Comparison of ENCODE assay signal across 13 cellular contexts in genomic region chr15:63054281-63054683, GRCh38. TPM values are rescaled to one million over a fixed set of nuclear protein-coding genes. Genes with fewer than 3 reads are reported as not detected.
DNase-seq lines count a peak whose midpoint lies in the region; ATAC-seq and TF ChIP-seq lines count a peak whose summit lies in the region.
"Had no signal": no experiment of that assay in that cellular context is flagged by ENCODE, and none has a peak within 500 bp of the region (broad histone marks: within the 10 kb centered on the region; RNA-seq: fewer than 3 reads in every experiment).

No MANE protein-coding gene starts in this region.

- TF ChIP-seq POLR2A in sigmoid colon (IDR thresholded peaks at IDR 0.05): no peak

- in situ Hi-C loops in astrocyte of the spinal cord (cut with HindIII; ENCODE audit: low sequenced_read_pairs): no loop called here

- peaks cover 23 to 52% (median 30%) of the 10 kb centered on the region in 4 donors for H3K36me3 ChIP-seq in sigmoid colon

- peak overlapping the region; percentile 97 to 99 (median 98) for H3K27ac ChIP-seq in sigmoid colon
- H3K27ac ChIP-seq: SJCRH30 had no signal

- intact Hi-C loops in sigmoid colon (cut with DNase I): loop anchor here (10.0 kb wide), 1 partner anchor 551 kb away; no protein-coding TSS in a partner anchor

- DNase-seq in EH (ENCODE audit: low read depth): peak; percentile 58
- peak; percentile 27 for DNase-seq in astrocyte of the spinal cord (ENCODE audit: low read depth, low spot score)
- peak; percentile 68 for DNase-seq in kidney tubule cell (ENCODE audit: low spot score)
- no peak for DNase-seq in sigmoid colon
- DNase-seq in activated effector memory CD4-positive, alpha-beta T cell treated with anti-CD3 and anti-CD28 coated beads, Interleukin-2, amount 50 U/mL, for 16 hours: no peak
- DNase-seq: activated CD4-positive, alpha-beta T cell treated with anti-CD3 and anti-CD28 coated beads for 48 hours; naive thymus-derived CD8-positive, alpha-beta T cell; SJCRH30 had no signal

- H3K4me1 ChIP-seq in sigmoid colon: peaks cover 0 to 100% (median 98%) of the 10 kb centered on the region in 4 donors

- H3K27me3 ChIP-seq in sigmoid colon: no peaks in the 10 kb centered on the region
- H3K27me3 ChIP-seq: BE2C, SJCRH30 had no signal

- TF ChIP-seq EP300 in sigmoid colon (IDR thresholded peaks at IDR 0.05): no peak

- no peaks in the 10 kb centered on the region for H3K9me3 ChIP-seq in sigmoid colon
- H3K9me3 ChIP-seq: BE2C, SJCRH30 had no signal

- H3K4me3 ChIP-seq in astrocyte of the spinal cord (ENCODE audit: low read depth, low read length) (no peak overlapping the region), sigmoid colon (peak overlapping the region in 2 of 4 donors; percentile 6)
- H3K4me3 ChIP-seq: SJCRH30 had no signal

- ATAC-seq in HG03460 (IDR thresholded peaks at IDR 0.05; ENCODE audit: unreplicated experiment) (no peak), HG03457 (IDR thresholded peaks at IDR 0.05; ENCODE audit: unreplicated experiment) (no peak), HG02840 (IDR thresholded peaks at IDR 0.05; ENCODE audit: low FRiP score, unreplicated experiment) (no peak)
- ATAC-seq: activated naive CD4-positive, alpha-beta T cell treated with anti-CD3 and anti-CD28 coated beads, Interleukin-2, amount 50 U/mL, for 72 hours; naive thymus-derived CD8-positive, alpha-beta T cell had no signal

- no peak for TF ChIP-seq CTCF in astrocyte of the spinal cord (IDR thresholded peaks at IDR 0.05; ENCODE audit: low read depth, low read length)
- TF ChIP-seq CTCF in sigmoid colon (IDR thresholded peaks at IDR 0.05): no peak

- WGBS in sigmoid colon, 2 donors: 27 to 58% methylated on average over 4 of the region's 4 CpGs

RNA-seq across cellular contexts. Expression of gene TPM1, which starts 11.7 kb away (rescaled TPM):
- total RNA-seq in sigmoid colon: 1,000 to 10,000 TPM; 2,634 to 4,179 (median 3,850) TPM
- 100 to 1,000 TPM; 438 to 950 (median 563) TPM for polyA plus RNA-seq in sigmoid colon

Comparison
In these comparisons a context has a peak if more than half of its experiments do, and no peak if none do; other contexts are left out.
1. DNase-seq: peak in EH (single experiment), astrocyte of the spinal cord (single experiment) and kidney tubule cell (single experiment); none in sigmoid colon (single experiment) and activated effector memory CD4-positive, alpha-beta T cell treated with anti-CD3 and anti-CD28 coated beads, Interleukin-2, amount 50 U/mL, for 16 hours (single experiment).